In the genomic region with DNA sequence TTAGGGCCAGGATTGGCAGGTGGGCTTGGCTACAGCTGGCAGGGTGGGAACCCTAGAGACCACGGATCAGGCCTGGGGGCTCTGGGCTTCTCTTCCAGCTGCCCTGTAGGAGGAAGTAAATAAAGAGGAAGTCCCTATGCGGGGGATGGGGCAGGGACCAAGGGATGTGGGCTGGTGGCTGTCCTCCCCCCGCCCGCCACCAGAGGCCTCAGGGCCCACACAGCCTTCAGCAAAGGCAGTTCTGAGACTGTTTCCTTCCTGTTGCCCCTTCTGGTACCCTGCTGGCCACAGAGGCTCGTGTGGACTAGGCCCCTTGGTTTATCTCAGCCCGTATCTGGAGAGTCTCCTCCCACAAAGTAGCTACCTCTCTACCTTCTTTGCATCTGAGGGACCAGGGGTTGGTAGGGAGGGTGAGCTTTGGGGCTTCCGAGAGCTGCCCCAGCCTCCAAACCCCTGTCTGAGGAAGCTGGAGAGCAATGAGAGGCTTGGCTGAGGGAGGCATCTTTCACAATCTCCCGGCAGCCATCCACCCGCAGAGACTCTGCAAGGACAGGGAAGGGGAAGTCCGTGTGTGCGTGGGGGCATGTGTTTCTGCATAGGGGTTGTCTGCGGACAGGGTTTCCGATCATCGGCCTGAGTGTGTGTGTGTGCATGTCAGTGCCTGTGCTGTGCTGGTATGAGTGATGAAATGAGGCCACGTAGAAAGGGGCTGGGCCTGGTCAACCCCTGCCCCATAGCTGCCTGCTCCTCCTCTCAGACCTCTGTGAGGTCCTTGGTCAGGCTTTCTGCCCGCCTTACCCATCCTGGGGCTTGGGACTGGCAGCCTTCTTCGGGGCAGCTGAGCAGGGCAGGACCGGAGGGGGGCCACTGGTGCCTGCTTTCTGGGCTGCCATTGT, we compare ENCODE assay signal across 1 cellular context.
TF ChIP-seq lines count a peak whose summit lies in the region.

No MANE protein-coding gene starts in this region.

TF ChIP-seq in GM12878, 131 proteins besides CTCF, POLR2A, EP300 and RAD21 (continued from another document):
- TF ChIP-seq, protein P1, sequence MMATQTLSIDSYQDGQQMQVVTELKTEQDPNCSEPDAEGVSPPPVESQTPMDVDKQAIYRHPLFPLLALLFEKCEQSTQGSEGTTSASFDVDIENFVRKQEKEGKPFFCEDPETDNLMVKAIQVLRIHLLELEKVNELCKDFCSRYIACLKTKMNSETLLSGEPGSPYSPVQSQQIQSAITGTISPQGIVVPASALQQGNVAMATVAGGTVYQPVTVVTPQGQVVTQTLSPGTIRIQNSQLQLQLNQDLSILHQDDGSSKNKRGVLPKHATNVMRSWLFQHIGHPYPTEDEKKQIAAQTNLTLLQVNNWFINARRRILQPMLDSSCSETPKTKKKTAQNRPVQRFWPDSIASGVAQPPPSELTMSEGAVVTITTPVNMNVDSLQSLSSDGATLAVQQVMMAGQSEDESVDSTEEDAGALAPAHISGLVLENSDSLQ (IDR thresholded peaks at IDR 0.05): peak; percentile 78
- TF ChIP-seq, protein P2, sequence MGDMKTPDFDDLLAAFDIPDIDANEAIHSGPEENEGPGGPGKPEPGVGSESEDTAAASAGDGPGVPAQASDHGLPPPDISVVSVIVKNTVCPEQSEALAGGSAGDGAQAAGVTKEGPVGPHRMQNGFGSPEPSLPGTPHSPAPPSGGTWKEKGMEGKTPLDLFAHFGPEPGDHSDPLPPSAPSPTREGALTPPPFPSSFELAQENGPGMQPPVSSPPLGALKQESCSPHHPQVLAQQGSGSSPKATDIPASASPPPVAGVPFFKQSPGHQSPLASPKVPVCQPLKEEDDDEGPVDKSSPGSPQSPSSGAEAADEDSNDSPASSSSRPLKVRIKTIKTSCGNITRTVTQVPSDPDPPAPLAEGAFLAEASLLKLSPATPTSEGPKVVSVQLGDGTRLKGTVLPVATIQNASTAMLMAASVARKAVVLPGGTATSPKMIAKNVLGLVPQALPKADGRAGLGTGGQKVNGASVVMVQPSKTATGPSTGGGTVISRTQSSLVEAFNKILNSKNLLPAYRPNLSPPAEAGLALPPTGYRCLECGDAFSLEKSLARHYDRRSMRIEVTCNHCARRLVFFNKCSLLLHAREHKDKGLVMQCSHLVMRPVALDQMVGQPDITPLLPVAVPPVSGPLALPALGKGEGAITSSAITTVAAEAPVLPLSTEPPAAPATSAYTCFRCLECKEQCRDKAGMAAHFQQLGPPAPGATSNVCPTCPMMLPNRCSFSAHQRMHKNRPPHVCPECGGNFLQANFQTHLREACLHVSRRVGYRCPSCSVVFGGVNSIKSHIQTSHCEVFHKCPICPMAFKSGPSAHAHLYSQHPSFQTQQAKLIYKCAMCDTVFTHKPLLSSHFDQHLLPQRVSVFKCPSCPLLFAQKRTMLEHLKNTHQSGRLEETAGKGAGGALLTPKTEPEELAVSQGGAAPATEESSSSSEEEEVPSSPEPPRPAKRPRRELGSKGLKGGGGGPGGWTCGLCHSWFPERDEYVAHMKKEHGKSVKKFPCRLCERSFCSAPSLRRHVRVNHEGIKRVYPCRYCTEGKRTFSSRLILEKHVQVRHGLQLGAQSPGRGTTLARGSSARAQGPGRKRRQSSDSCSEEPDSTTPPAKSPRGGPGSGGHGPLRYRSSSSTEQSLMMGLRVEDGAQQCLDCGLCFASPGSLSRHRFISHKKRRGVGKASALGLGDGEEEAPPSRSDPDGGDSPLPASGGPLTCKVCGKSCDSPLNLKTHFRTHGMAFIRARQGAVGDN (IDR thresholded peaks at IDR 0.05): peak; percentile 68
- TF ChIP-seq, protein P3, sequence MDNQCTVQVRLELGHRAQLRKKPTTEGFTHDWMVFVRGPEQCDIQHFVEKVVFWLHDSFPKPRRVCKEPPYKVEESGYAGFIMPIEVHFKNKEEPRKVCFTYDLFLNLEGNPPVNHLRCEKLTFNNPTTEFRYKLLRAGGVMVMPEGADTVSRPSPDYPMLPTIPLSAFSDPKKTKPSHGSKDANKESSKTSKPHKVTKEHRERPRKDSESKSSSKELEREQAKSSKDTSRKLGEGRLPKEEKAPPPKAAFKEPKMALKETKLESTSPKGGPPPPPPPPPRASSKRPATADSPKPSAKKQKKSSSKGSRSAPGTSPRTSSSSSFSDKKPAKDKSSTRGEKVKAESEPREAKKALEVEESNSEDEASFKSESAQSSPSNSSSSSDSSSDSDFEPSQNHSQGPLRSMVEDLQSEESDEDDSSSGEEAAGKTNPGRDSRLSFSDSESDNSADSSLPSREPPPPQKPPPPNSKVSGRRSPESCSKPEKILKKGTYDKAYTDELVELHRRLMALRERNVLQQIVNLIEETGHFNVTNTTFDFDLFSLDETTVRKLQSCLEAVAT (IDR thresholded peaks at IDR 0.05): peak; percentile 81
- TF ChIP-seq CEBPB (IDR thresholded peaks at IDR 0.05; ENCODE audit: borderline replicate concordance in 1 of 2, low read depth in 2 of 2, low read length in 2 of 2) (peak in 1 of 2 experiments; percentile 28; a peak in 1 of 4 replicates), TCF3 (IDR thresholded peaks at IDR 0.05; ENCODE audit: borderline replicate concordance, insufficient read depth, low read depth, low read length) (0 out of 2 replicates have a peak, but pooled peaks have one; percentile 71), POLR2AphosphoS5 (IDR thresholded peaks at IDR 0.05; ENCODE audit: low read length) (peak; percentile 71; the same call in 1 of the 2 replicates), SPI1 (IDR thresholded peaks at IDR 0.05; ENCODE audit: borderline replicate concordance, insufficient read depth, low read depth, low read length) (peak; percentile 99), LARP7 (IDR thresholded peaks at IDR 0.05) (no peak; the same call in 1 of the 2 replicates), PAX5 (IDR thresholded peaks at IDR 0.05; ENCODE audit: borderline replicate concordance, low read depth, low read length) (peak; percentile 77; the same call in 1 of the 2 replicates), BACH1 (IDR thresholded peaks at IDR 0.05; ENCODE audit: borderline replicate concordance) (peak; percentile 32; the same call in 1 of the 2 replicates), EED (IDR thresholded peaks at IDR 0.05; ENCODE audit: low read depth) (peak; percentile 79), MEF2B (IDR thresholded peaks at IDR 0.05; ENCODE audit: partially characterized antibody, poor library complexity, severe bottlenecking) (peak; percentile 64), TAF1 (IDR thresholded peaks at IDR 0.05; ENCODE audit: borderline replicate concordance, low read depth, low read length) (peak; percentile 56; the same call in 1 of the 2 replicates), NBN (IDR thresholded peaks at IDR 0.05) (peak; percentile 92), HDGF (IDR thresholded peaks at IDR 0.05) (peak; percentile 92; the same call in 1 of the 2 replicates), TARDBP (IDR thresholded peaks at IDR 0.05; ENCODE audit: borderline replicate concordance) (peak; percentile 18; the same call in 1 of the 2 replicates), ZNF207 (IDR thresholded peaks at IDR 0.05; ENCODE audit: borderline replicate concordance) (peak; percentile 83; the same call in 1 of the 2 replicates), ZNF24 (IDR thresholded peaks at IDR 0.05) (no peak), POLR2AphosphoS2 (IDR thresholded peaks at IDR 0.05; ENCODE audit: low read depth, low read length) (peak; percentile 41), ATF7 (IDR thresholded peaks at IDR 0.05; ENCODE audit: low read depth) (peak; percentile 50; the same call in 1 of the 2 replicates), CHD1 (IDR thresholded peaks at IDR 0.05; ENCODE audit: low read depth, low read length) (0 out of 2 replicates have a peak, but pooled peaks have one; percentile 33), IRF4 (IDR thresholded peaks at IDR 0.05; ENCODE audit: low read depth, low read length) (peak; percentile 47; the same call in 1 of the 2 replicates), CHD2 (IDR thresholded peaks at IDR 0.05; ENCODE audit: borderline replicate concordance, low read depth, low read length) (peak; percentile 86), SIN3A (IDR thresholded peaks at IDR 0.05; ENCODE audit: low read depth, low read length) (peak; percentile 76), NR2C1 (IDR thresholded peaks at IDR 0.05) (no peak), BMI1 (IDR thresholded peaks at IDR 0.05; ENCODE audit: borderline replicate concordance) (no peak), BCL11A (IDR thresholded peaks at IDR 0.05; ENCODE audit: low read depth, low read length) (0 out of 2 replicates have a peak, but pooled peaks have one; percentile 41), IKZF1 (conservative IDR thresholded peaks at IDR 0.05) (peak; percentile 93), DPF2 (IDR thresholded peaks at IDR 0.05) (peak; percentile 92), IKZF2 (IDR thresholded peaks at IDR 0.05) (peak; percentile 83)
- TF ChIP-seq, protein P4, sequence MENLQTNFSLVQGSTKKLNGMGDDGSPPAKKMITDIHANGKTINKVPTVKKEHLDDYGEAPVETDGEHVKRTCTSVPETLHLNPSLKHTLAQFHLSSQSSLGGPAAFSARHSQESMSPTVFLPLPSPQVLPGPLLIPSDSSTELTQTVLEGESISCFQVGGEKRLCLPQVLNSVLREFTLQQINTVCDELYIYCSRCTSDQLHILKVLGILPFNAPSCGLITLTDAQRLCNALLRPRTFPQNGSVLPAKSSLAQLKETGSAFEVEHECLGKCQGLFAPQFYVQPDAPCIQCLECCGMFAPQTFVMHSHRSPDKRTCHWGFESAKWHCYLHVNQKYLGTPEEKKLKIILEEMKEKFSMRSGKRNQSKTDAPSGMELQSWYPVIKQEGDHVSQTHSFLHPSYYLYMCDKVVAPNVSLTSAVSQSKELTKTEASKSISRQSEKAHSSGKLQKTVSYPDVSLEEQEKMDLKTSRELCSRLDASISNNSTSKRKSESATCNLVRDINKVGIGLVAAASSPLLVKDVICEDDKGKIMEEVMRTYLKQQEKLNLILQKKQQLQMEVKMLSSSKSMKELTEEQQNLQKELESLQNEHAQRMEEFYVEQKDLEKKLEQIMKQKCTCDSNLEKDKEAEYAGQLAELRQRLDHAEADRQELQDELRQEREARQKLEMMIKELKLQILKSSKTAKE (IDR thresholded peaks at IDR 0.05; ENCODE audit: low read depth, poor library complexity, severe bottlenecking): peak; percentile 77
- TF ChIP-seq, protein P5, sequence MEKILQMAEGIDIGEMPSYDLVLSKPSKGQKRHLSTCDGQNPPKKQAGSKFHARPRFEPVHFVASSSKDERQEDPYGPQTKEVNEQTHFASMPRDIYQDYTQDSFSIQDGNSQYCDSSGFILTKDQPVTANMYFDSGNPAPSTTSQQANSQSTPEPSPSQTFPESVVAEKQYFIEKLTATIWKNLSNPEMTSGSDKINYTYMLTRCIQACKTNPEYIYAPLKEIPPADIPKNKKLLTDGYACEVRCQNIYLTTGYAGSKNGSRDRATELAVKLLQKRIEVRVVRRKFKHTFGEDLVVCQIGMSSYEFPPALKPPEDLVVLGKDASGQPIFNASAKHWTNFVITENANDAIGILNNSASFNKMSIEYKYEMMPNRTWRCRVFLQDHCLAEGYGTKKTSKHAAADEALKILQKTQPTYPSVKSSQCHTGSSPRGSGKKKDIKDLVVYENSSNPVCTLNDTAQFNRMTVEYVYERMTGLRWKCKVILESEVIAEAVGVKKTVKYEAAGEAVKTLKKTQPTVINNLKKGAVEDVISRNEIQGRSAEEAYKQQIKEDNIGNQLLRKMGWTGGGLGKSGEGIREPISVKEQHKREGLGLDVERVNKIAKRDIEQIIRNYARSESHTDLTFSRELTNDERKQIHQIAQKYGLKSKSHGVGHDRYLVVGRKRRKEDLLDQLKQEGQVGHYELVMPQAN (conservative IDR thresholded peaks at IDR 0.05): no peak; the same call in 1 of the 2 replicates
- TF ChIP-seq, protein P6, sequence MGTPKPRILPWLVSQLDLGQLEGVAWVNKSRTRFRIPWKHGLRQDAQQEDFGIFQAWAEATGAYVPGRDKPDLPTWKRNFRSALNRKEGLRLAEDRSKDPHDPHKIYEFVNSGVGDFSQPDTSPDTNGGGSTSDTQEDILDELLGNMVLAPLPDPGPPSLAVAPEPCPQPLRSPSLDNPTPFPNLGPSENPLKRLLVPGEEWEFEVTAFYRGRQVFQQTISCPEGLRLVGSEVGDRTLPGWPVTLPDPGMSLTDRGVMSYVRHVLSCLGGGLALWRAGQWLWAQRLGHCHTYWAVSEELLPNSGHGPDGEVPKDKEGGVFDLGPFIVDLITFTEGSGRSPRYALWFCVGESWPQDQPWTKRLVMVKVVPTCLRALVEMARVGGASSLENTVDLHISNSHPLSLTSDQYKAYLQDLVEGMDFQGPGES (IDR thresholded peaks at IDR 0.05): no peak
- TF ChIP-seq, protein P7, sequence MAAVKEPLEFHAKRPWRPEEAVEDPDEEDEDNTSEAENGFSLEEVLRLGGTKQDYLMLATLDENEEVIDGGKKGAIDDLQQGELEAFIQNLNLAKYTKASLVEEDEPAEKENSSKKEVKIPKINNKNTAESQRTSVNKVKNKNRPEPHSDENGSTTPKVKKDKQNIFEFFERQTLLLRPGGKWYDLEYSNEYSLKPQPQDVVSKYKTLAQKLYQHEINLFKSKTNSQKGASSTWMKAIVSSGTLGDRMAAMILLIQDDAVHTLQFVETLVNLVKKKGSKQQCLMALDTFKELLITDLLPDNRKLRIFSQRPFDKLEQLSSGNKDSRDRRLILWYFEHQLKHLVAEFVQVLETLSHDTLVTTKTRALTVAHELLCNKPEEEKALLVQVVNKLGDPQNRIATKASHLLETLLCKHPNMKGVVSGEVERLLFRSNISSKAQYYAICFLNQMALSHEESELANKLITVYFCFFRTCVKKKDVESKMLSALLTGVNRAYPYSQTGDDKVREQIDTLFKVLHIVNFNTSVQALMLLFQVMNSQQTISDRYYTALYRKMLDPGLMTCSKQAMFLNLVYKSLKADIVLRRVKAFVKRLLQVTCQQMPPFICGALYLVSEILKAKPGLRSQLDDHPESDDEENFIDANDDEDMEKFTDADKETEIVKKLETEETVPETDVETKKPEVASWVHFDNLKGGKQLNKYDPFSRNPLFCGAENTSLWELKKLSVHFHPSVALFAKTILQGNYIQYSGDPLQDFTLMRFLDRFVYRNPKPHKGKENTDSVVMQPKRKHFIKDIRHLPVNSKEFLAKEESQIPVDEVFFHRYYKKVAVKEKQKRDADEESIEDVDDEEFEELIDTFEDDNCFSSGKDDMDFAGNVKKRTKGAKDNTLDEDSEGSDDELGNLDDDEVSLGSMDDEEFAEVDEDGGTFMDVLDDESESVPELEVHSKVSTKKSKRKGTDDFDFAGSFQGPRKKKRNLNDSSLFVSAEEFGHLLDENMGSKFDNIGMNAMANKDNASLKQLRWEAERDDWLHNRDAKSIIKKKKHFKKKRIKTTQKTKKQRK (IDR thresholded peaks at IDR 0.05; ENCODE audit: low read depth, low read length): 0 out of 2 replicates have a peak, but pooled peaks have one; percentile 9
